In the genomic region with DNA sequence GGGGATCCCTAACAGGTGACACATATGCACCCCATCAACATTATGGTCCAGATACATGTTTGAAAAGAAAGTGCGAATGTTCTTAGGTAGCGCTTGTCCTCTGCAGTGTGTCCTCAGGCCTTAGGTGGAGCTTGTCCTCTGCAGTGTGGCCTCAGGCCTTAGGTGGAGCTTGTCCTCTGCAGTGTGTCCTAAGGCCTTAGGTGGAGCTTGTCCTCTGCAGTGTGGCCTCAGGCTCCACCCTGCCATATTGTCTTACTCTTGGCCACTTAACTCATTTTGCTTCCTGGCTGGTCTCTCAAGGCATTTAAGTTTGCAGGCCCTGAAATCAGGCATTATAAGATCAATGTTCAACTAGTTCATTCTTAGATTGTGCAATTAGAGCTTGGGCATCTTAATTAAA, we compare ENCODE assay signal across 21 cellular contexts.
DNase-seq lines count a peak whose midpoint lies in the region; ATAC-seq and TF ChIP-seq lines count a peak whose summit lies in the region.
"Had no signal": no experiment of that assay in that cellular context is flagged by ENCODE, and none has a peak within 500 bp of the region (broad histone marks: within the 10 kb centered on the region; RNA-seq: fewer than 3 reads in every experiment).

No MANE protein-coding gene starts in this region.

- POLR2A ChIA-PET in CD8-positive, alpha-beta memory T cell (lab: Charles Lee), result no interaction called here

- TF ChIP-seq CTCF in brain (conservative IDR thresholded peaks at IDR 0.05), result no peak

- H3K9ac ChIP-seq in muscle layer of colon (ENCODE audit: low read length), result no peak overlapping the region
- H3K9ac ChIP-seq: parathyroid adenoma had no signal

- peaks cover 18% of the 10 kb centered on the region for H3K4me1 ChIP-seq in CD8-positive, alpha-beta memory T cell (ENCODE audit: insufficient read depth, low read length)
- peaks cover 13% of the 10 kb centered on the region for H3K4me1 ChIP-seq in muscle layer of colon (ENCODE audit: insufficient read depth, low read length)
- H3K4me1 ChIP-seq: foreskin keratinocyte, parathyroid adenoma had no signal

- no peak for DNase-seq in CD8-positive, alpha-beta memory T cell
- DNase-seq in stimulated activated naive B cell treated with anti-CD40 and anti-IgM and Interleukin-4, amounts not matched to agents 10 μg/mL and 1 μg/mL and 100 μg/mL, for 72 hours, result no peak
- no peak for DNase-seq in GM19240 (ENCODE audit: insufficient read length, low spot score)
- DNase-seq in activated T-cell treated with anti-CD3 and anti-CD28 coated beads, Interleukin-2, amount 50 U/mL, for 72 hours, result no peak
- DNase-seq: activated naive CD8-positive, alpha-beta T cell treated with anti-CD3 and anti-CD28 coated beads, Interleukin-2, amount 10 ng/mL, durations not matched to agents 7 days and 5 days; DMS53; foreskin keratinocyte; GOT3; KBM-7; kidney; naive thymus-derived CD4-positive, alpha-beta T cell; NCI-H146; NCI-H82; Right ventricle myocardium superior; stimulated activated naive CD8-positive, alpha-beta T cell treated with anti-CD3 and anti-CD28 coated beads, Interleukin-15, amount 100 ng/mL, for 72 hours had no signal

- no peaks in the 10 kb centered on the region for H3K9me3 ChIP-seq in CD8-positive, alpha-beta memory T cell (ENCODE audit: low read length)
- H3K9me3 ChIP-seq in muscle layer of colon (ENCODE audit: low read length), result no peaks in the 10 kb centered on the region

- H3K4me3 Mint-ChIP-seq in CD8-positive, alpha-beta memory T cell, result peak overlapping the region in 1 of 7 donors; percentile 56
- H3K4me3 Mint-ChIP-seq in brain, result peak overlapping the region in 1 of 5 experiments; percentile 62
- no peak overlapping the region for H3K4me3 Mint-ChIP-seq in stimulated activated naive B cell treated with anti-CD40 and anti-IgM and Interleukin-4, amounts not matched to agents 10 μg/mL and 1 μg/mL and 100 μg/mL, for 72 hours
- H3K4me3 Mint-ChIP-seq in activated T-cell treated with anti-CD3 and anti-CD28 coated beads, Interleukin-2, amount 50 U/mL, for 72 hours, result no peak overlapping the region
- H3K4me3 Mint-ChIP-seq: activated naive CD8-positive, alpha-beta T cell treated with anti-CD3 and anti-CD28 coated beads, Interleukin-2, amount 10 ng/mL, durations not matched to agents 7 days and 5 days; dendritic cell treated with granulocyte-macrophage colony-stimulating factor and Interleukin-4, amounts not matched to agents 40 ng/mL and 50 ng/mL, for 4 days; naive thymus-derived CD4-positive, alpha-beta T cell; stimulated activated naive CD8-positive, alpha-beta T cell treated with anti-CD3 and anti-CD28 coated beads, Interleukin-15, amount 100 ng/mL, for 72 hours had no signal

- no peaks in the 10 kb centered on the region for H3K9me3 Mint-ChIP-seq in CD8-positive, alpha-beta memory T cell
- H3K9me3 Mint-ChIP-seq in brain, result peaks cover 0 to 2% (median 0%) of the 10 kb centered on the region in 5 experiments
- no peaks in the 10 kb centered on the region for H3K9me3 Mint-ChIP-seq in stimulated activated naive B cell treated with anti-CD40 and anti-IgM and Interleukin-4, amounts not matched to agents 10 μg/mL and 1 μg/mL and 100 μg/mL, for 72 hours
- H3K9me3 Mint-ChIP-seq in activated T-cell treated with anti-CD3 and anti-CD28 coated beads, Interleukin-2, amount 50 U/mL, for 72 hours, result no peaks in the 10 kb centered on the region
- H3K9me3 Mint-ChIP-seq: activated naive CD8-positive, alpha-beta T cell treated with anti-CD3 and anti-CD28 coated beads, Interleukin-2, amount 10 ng/mL, durations not matched to agents 7 days and 5 days; activated T-helper 2 cell treated with anti-CD3 and anti-CD28 coated beads, Interferon-gamma antibody, Interleukin-2, Interleukin-4, amounts not matched to agents 10 μg/mL and 5 μg/mL and 100 μg/mL, durations not matched to agents 14 hours and 24 hours and 36 hours; naive thymus-derived CD4-positive, alpha-beta T cell; stimulated activated naive CD8-positive, alpha-beta T cell treated with anti-CD3 and anti-CD28 coated beads, Interleukin-15, amount 100 ng/mL, for 72 hours had no signal

- H3K27me3 Mint-ChIP-seq in CD8-positive, alpha-beta memory T cell, result peaks cover 0 to 2% of the 10 kb centered on the region in 2 donors
- H3K27me3 Mint-ChIP-seq in brain, result peaks cover 2% of the 10 kb centered on the region
- no peaks in the 10 kb centered on the region for H3K27me3 Mint-ChIP-seq in stimulated activated naive B cell treated with anti-CD40 and anti-IgM and Interleukin-4, amounts not matched to agents 10 μg/mL and 1 μg/mL and 100 μg/mL, for 72 hours
- H3K27me3 Mint-ChIP-seq in activated T-cell treated with anti-CD3 and anti-CD28 coated beads, Interleukin-2, amount 50 U/mL, for 72 hours (ENCODE audit: low read depth), result no peaks in the 10 kb centered on the region
- H3K27me3 Mint-ChIP-seq: activated naive CD8-positive, alpha-beta T cell treated with anti-CD3 and anti-CD28 coated beads, Interleukin-2, amount 10 ng/mL, durations not matched to agents 7 days and 5 days; dendritic cell treated with granulocyte-macrophage colony-stimulating factor and Interleukin-4, amounts not matched to agents 40 ng/mL and 50 ng/mL, for 4 days; naive thymus-derived CD4-positive, alpha-beta T cell; stimulated activated naive CD8-positive, alpha-beta T cell treated with anti-CD3 and anti-CD28 coated beads, Interleukin-15, amount 100 ng/mL, for 72 hours had no signal

- no peaks in the 10 kb centered on the region for H3K36me3 ChIP-seq in CD8-positive, alpha-beta memory T cell (ENCODE audit: insufficient read depth, low read length)
- peaks cover 4% of the 10 kb centered on the region for H3K36me3 ChIP-seq in muscle layer of colon (ENCODE audit: insufficient read depth, low read length)

- peak overlapping the region in 7 of 8 donors; percentile 43 to 90 (median 76) for H3K27ac Mint-ChIP-seq in CD8-positive, alpha-beta memory T cell
- H3K27ac Mint-ChIP-seq in brain, result peak overlapping the region in 4 of 5 experiments; percentile 88 to 96 (median 88)
- H3K27ac Mint-ChIP-seq in stimulated activated naive B cell treated with anti-CD40 and anti-IgM and Interleukin-4, amounts not matched to agents 10 μg/mL and 1 μg/mL and 100 μg/mL, for 72 hours, result no peak overlapping the region
- H3K27ac Mint-ChIP-seq in activated T-cell treated with anti-CD3 and anti-CD28 coated beads, Interleukin-2, amount 50 U/mL, for 72 hours, result no peak overlapping the region
- H3K27ac Mint-ChIP-seq: activated naive CD8-positive, alpha-beta T cell treated with anti-CD3 and anti-CD28 coated beads, Interleukin-2, amount 10 ng/mL, durations not matched to agents 7 days and 5 days; activated T-helper 2 cell treated with anti-CD3 and anti-CD28 coated beads, Interferon-gamma antibody, Interleukin-2, Interleukin-4, amounts not matched to agents 10 μg/mL and 5 μg/mL and 100 μg/mL, durations not matched to agents 14 hours and 24 hours and 36 hours; dendritic cell treated with granulocyte-macrophage colony-stimulating factor and Interleukin-4, amounts not matched to agents 40 ng/mL and 50 ng/mL, for 4 days; naive thymus-derived CD4-positive, alpha-beta T cell; stimulated activated naive CD8-positive, alpha-beta T cell treated with anti-CD3 and anti-CD28 coated beads, Interleukin-15, amount 100 ng/mL, for 72 hours had no signal

- no peak overlapping the region for H3K27ac ChIP-seq in CD8-positive, alpha-beta memory T cell (ENCODE audit: low read depth, low read length)
- H3K27ac ChIP-seq in muscle layer of colon (ENCODE audit: low read depth, low read length) (peak overlapping the region; percentile 3), temporal lobe (ENCODE audit: low read depth, low read length) (peak overlapping the region; percentile 69)
- H3K27ac ChIP-seq: foreskin keratinocyte, parathyroid adenoma had no signal

- peaks cover 28 to 51% (median 50%) of the 10 kb centered on the region in 3 donors for H3K4me1 Mint-ChIP-seq in CD8-positive, alpha-beta memory T cell
- H3K4me1 Mint-ChIP-seq in brain, result peaks cover 47% of the 10 kb centered on the region
- peaks cover 0 to 6% of the 10 kb centered on the region in 2 donors for H3K4me1 Mint-ChIP-seq in stimulated activated naive B cell treated with anti-CD40 and anti-IgM and Interleukin-4, amounts not matched to agents 10 μg/mL and 1 μg/mL and 100 μg/mL, for 72 hours
- peaks cover 11% of the 10 kb centered on the region for H3K4me1 Mint-ChIP-seq in activated T-cell treated with anti-CD3 and anti-CD28 coated beads, Interleukin-2, amount 50 U/mL, for 72 hours (ENCODE audit: low read depth)
- H3K4me1 Mint-ChIP-seq: activated naive CD8-positive, alpha-beta T cell treated with anti-CD3 and anti-CD28 coated beads, Interleukin-2, amount 10 ng/mL, durations not matched to agents 7 days and 5 days had no signal

- no peak overlapping the region for H3K4me3 ChIP-seq in CD8-positive, alpha-beta memory T cell (ENCODE audit: low read length)
- H3K4me3 ChIP-seq in muscle layer of colon (ENCODE audit: low read depth in 1 of 2, low read length in 2 of 2), result no peak overlapping the region

- peaks cover 0 to 11% (median 8%) of the 10 kb centered on the region in 3 donors for H3K36me3 Mint-ChIP-seq in CD8-positive, alpha-beta memory T cell
- H3K36me3 Mint-ChIP-seq in brain, result peaks cover 7% of the 10 kb centered on the region
- peaks cover 16 to 25% of the 10 kb centered on the region in 2 donors for H3K36me3 Mint-ChIP-seq in stimulated activated naive B cell treated with anti-CD40 and anti-IgM and Interleukin-4, amounts not matched to agents 10 μg/mL and 1 μg/mL and 100 μg/mL, for 72 hours
- no peaks in the 10 kb centered on the region for H3K36me3 Mint-ChIP-seq in activated T-cell treated with anti-CD3 and anti-CD28 coated beads, Interleukin-2, amount 50 U/mL, for 72 hours (ENCODE audit: insufficient read depth in 2 of 2)
- H3K36me3 Mint-ChIP-seq: activated naive CD8-positive, alpha-beta T cell treated with anti-CD3 and anti-CD28 coated beads, Interleukin-2, amount 10 ng/mL, durations not matched to agents 7 days and 5 days had no signal

- H3K27me3 ChIP-seq in CD8-positive, alpha-beta memory T cell (ENCODE audit: insufficient read depth, low read length, poor library complexity, severe bottlenecking), result no peaks in the 10 kb centered on the region
- no peaks in the 10 kb centered on the region for H3K27me3 ChIP-seq in muscle layer of colon (ENCODE audit: control insufficient read depth in 1 of 2, insufficient read depth in 2 of 2, low read length in 2 of 2)
- H3K27me3 ChIP-seq: foreskin keratinocyte had no signal

- no peak for ATAC-seq in stimulated activated naive B cell treated with anti-CD40 and anti-IgM and Interleukin-4, amounts not matched to agents 10 μg/mL and 1 μg/mL and 100 μg/mL, for 72 hours (replicated peaks)
- ATAC-seq in activated T-cell treated with anti-CD3 and anti-CD28 coated beads, Interleukin-2, amount 50 U/mL, for 72 hours (replicated peaks in 1 of 2), result no peak
- ATAC-seq: stimulated activated naive CD8-positive, alpha-beta T cell treated with anti-CD3 and anti-CD28 coated beads, Interleukin-15, amount 100 ng/mL, for 72 hours had no signal

- CTCF ChIA-PET in CD8-positive, alpha-beta memory T cell (lab: Charles Lee), result no interaction called here

Comparison
In these comparisons a context has a peak if more than half of its experiments do, and no peak if none do; other contexts are left out.
1. H3K27ac Mint-ChIP-seq: peak in CD8-positive, alpha-beta memory T cell (7 of 8) and brain (4 of 5); none in stimulated activated naive B cell treated with anti-CD40 and anti-IgM and Interleukin-4, amounts not matched to agents 10 μg/mL and 1 μg/mL and 100 μg/mL, for 72 hours (single experiment) and activated T-cell treated with anti-CD3 and anti-CD28 coated beads, Interleukin-2, amount 50 U/mL, for 72 hours (single experiment).